Comparison of ENCODE assay signal across 1 cellular context in genomic region chr2:38739524-38739923, GRCh38.
A peak's percentile ranks its signal among the peaks of the same experiment; 100 is the strongest.
TF ChIP-seq lines count a peak whose summit lies in the region.

No MANE protein-coding gene starts in this region.

TF ChIP-seq in HepG2, 621 proteins besides CTCF, POLR2A, EP300 and RAD21:
- TF ChIP-seq ZNF317 (CRISPR knock-in tag; IDR thresholded peaks at IDR 0.05) (peak; percentile 100), ZNF784 (CRISPR knock-in tag; IDR thresholded peaks at IDR 0.05; ENCODE audit: borderline replicate concordance) (no peak)
TF ChIP-seq in HepG2: peak in this region for 1.
